ENCODE assay signal across 1 cellular context in the genomic region with DNA sequence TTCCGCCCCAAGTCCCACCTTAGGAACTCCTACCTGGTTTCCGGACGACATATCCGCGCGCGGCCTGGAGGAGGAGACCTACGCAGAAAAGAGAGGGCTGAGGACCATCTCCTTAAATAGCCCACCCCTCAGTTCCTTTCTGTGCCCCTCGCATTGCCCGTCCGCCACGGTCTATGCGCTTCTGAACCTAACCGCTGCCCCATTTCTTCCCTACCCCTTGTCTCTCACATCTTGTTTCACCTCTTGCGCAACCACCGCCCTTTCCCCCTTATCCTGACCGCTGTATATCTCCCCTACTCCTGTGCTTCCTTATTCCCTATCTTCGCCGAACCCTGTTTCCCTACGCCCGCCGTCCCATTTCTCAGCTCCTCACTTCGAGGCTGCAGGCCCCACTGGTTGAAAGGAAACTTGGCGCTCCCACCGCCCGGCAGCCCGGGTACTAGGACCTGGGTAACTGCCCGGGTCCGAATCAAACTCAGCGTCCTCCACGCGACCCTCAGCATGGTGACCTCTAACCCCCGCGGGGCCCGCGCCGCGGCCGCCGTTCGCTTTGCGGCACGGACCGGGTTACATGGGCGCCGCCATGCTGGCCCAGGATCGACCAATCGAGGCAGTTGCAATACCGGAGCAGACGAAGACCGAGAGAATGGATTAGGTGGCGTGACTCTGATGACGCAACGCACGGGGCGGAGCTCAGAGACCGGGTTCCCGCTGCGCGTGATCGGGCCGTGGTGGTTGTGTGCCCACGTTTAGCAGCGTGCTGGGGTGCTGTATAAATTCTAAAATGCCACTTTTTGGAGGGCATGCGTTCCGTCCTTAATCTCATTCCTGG.
TF ChIP-seq lines count a peak whose summit lies in the region.

Gene MRPS15 (minus strand): TSS at position 612 of the 832 bp plus-strand sequence. CDS start 109 bp downstream, at position 503.

TF ChIP-seq in GM12878, 131 proteins besides CTCF, POLR2A, EP300 and RAD21 (continued from another document and continues in another):
- peak; percentile 90; the same call in 1 of the 2 replicates for TF ChIP-seq RB1 (IDR thresholded peaks at IDR 0.05; ENCODE audit: borderline replicate concordance)
- peak; percentile 92; the same call in 2 of the 3 replicates for TF ChIP-seq POU2F2 (IDR thresholded peaks at IDR 0.05; ENCODE audit: borderline replicate concordance, low read depth, low read length)
- 0 out of 2 replicates have a peak, but pooled peaks have one; percentile 35 for TF ChIP-seq CBX5 (IDR thresholded peaks at IDR 0.05; ENCODE audit: low read depth)
- TF ChIP-seq, protein P1, sequence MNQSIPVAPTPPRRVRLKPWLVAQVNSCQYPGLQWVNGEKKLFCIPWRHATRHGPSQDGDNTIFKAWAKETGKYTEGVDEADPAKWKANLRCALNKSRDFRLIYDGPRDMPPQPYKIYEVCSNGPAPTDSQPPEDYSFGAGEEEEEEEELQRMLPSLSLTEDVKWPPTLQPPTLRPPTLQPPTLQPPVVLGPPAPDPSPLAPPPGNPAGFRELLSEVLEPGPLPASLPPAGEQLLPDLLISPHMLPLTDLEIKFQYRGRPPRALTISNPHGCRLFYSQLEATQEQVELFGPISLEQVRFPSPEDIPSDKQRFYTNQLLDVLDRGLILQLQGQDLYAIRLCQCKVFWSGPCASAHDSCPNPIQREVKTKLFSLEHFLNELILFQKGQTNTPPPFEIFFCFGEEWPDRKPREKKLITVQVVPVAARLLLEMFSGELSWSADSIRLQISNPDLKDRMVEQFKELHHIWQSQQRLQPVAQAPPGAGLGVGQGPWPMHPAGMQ (IDR thresholded peaks at IDR 0.05; ENCODE audit: borderline replicate concordance) = no peak
- no peak for TF ChIP-seq WRNIP1 (IDR thresholded peaks at IDR 0.05; ENCODE audit: borderline replicate concordance, low read depth, low read length)
- TF ChIP-seq STAT1 (conservative IDR thresholded peaks at IDR 0.05) = 0 out of 2 replicates have a peak, but pooled peaks have one; percentile 80
- no peak for TF ChIP-seq SUZ12 (IDR thresholded peaks at IDR 0.05; ENCODE audit: unreplicated experiment)
- TF ChIP-seq HCFC1 (IDR thresholded peaks at IDR 0.05; ENCODE audit: low read length) = peak; percentile 95
- no peak for TF ChIP-seq PBX3 (IDR thresholded peaks at IDR 0.05; ENCODE audit: insufficient replicate concordance, low read depth, low read length)
- TF ChIP-seq, protein P2, sequence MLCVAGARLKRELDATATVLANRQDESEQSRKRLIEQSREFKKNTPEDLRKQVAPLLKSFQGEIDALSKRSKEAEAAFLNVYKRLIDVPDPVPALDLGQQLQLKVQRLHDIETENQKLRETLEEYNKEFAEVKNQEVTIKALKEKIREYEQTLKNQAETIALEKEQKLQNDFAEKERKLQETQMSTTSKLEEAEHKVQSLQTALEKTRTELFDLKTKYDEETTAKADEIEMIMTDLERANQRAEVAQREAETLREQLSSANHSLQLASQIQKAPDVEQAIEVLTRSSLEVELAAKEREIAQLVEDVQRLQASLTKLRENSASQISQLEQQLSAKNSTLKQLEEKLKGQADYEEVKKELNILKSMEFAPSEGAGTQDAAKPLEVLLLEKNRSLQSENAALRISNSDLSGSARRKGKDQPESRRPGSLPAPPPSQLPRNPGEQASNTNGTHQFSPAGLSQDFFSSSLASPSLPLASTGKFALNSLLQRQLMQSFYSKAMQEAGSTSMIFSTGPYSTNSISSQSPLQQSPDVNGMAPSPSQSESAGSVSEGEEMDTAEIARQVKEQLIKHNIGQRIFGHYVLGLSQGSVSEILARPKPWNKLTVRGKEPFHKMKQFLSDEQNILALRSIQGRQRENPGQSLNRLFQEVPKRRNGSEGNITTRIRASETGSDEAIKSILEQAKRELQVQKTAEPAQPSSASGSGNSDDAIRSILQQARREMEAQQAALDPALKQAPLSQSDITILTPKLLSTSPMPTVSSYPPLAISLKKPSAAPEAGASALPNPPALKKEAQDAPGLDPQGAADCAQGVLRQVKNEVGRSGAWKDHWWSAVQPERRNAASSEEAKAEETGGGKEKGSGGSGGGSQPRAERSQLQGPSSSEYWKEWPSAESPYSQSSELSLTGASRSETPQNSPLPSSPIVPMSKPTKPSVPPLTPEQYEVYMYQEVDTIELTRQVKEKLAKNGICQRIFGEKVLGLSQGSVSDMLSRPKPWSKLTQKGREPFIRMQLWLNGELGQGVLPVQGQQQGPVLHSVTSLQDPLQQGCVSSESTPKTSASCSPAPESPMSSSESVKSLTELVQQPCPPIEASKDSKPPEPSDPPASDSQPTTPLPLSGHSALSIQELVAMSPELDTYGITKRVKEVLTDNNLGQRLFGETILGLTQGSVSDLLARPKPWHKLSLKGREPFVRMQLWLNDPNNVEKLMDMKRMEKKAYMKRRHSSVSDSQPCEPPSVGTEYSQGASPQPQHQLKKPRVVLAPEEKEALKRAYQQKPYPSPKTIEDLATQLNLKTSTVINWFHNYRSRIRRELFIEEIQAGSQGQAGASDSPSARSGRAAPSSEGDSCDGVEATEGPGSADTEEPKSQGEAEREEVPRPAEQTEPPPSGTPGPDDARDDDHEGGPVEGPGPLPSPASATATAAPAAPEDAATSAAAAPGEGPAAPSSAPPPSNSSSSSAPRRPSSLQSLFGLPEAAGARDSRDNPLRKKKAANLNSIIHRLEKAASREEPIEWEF (IDR thresholded peaks at IDR 0.05; ENCODE audit: insufficient replicate concordance, low read depth, low read length) = peak; percentile 100
- TF ChIP-seq SUPT20H (IDR thresholded peaks at IDR 0.05; ENCODE audit: borderline replicate concordance, control insufficient read depth, low read depth, low read length) = no peak
- TF ChIP-seq CBFB (IDR thresholded peaks at IDR 0.05; ENCODE audit: low read depth) = peak; percentile 64; the same call in 1 of the 2 replicates
- peak; percentile 50; the same call in 1 of the 2 replicates for TF ChIP-seq GATAD2B (conservative IDR thresholded peaks at IDR 0.05; ENCODE audit: low read depth)
- peak; percentile 100 for TF ChIP-seq RBBP5 (conservative IDR thresholded peaks at IDR 0.05)
- no peak for TF ChIP-seq FOS (IDR thresholded peaks at IDR 0.05; ENCODE audit: borderline replicate concordance, extremely low read depth, insufficient read length)
- peak; percentile 85; the same call in 1 of the 2 replicates for TF ChIP-seq TARDBP (IDR thresholded peaks at IDR 0.05; ENCODE audit: borderline replicate concordance)
- TF ChIP-seq ZNF592 (IDR thresholded peaks at IDR 0.05) = no peak
- no peak for TF ChIP-seq ATF2 (IDR thresholded peaks at IDR 0.05; ENCODE audit: low read length)
- TF ChIP-seq SREBF2 (IDR thresholded peaks at IDR 0.05; ENCODE audit: low read length) = peak; percentile 82
- TF ChIP-seq IRF4 (IDR thresholded peaks at IDR 0.05; ENCODE audit: low read depth, low read length) = peak; percentile 70
- TF ChIP-seq, protein P3, sequence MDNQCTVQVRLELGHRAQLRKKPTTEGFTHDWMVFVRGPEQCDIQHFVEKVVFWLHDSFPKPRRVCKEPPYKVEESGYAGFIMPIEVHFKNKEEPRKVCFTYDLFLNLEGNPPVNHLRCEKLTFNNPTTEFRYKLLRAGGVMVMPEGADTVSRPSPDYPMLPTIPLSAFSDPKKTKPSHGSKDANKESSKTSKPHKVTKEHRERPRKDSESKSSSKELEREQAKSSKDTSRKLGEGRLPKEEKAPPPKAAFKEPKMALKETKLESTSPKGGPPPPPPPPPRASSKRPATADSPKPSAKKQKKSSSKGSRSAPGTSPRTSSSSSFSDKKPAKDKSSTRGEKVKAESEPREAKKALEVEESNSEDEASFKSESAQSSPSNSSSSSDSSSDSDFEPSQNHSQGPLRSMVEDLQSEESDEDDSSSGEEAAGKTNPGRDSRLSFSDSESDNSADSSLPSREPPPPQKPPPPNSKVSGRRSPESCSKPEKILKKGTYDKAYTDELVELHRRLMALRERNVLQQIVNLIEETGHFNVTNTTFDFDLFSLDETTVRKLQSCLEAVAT (IDR thresholded peaks at IDR 0.05) = peak; percentile 100
- no peak for TF ChIP-seq ATF3 (IDR thresholded peaks at IDR 0.05; ENCODE audit: borderline replicate concordance, extremely low read depth, low read depth, low read length)
- TF ChIP-seq KLF5 (IDR thresholded peaks at IDR 0.05; ENCODE audit: partially characterized antibody) = peak; percentile 90
- no peak for TF ChIP-seq NFIC (IDR thresholded peaks at IDR 0.05; ENCODE audit: low read depth, low read length)
- TF ChIP-seq BHLHE40 (IDR thresholded peaks at IDR 0.05; ENCODE audit: borderline replicate concordance in 1 of 2, low read depth in 2 of 2, low read length in 1 of 2) = peak; percentile 99
- TF ChIP-seq, protein P4, sequence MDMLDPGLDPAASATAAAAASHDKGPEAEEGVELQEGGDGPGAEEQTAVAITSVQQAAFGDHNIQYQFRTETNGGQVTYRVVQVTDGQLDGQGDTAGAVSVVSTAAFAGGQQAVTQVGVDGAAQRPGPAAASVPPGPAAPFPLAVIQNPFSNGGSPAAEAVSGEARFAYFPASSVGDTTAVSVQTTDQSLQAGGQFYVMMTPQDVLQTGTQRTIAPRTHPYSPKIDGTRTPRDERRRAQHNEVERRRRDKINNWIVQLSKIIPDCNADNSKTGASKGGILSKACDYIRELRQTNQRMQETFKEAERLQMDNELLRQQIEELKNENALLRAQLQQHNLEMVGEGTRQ (IDR thresholded peaks at IDR 0.05; ENCODE audit: borderline replicate concordance, low read depth, low read length) = peak; percentile 53
- TF ChIP-seq ZNF217 (IDR thresholded peaks at IDR 0.05) = no peak
- TF ChIP-seq SRF (IDR thresholded peaks at IDR 0.05; ENCODE audit: low read depth in 2 of 2, low read length in 2 of 2) = peak; percentile 97 to 100
- TF ChIP-seq CEBPB (IDR thresholded peaks at IDR 0.05; ENCODE audit: borderline replicate concordance in 1 of 2, low read depth in 2 of 2, low read length in 2 of 2) = peak in 1 of 2 experiments; percentile 89; a peak in 2 of 4 replicates
- no peak for TF ChIP-seq ZBTB11 (CRISPR knock-in tag; IDR thresholded peaks at IDR 0.05)
